23 cellular contexts compared by ENCODE assay signal in the genomic region with DNA sequence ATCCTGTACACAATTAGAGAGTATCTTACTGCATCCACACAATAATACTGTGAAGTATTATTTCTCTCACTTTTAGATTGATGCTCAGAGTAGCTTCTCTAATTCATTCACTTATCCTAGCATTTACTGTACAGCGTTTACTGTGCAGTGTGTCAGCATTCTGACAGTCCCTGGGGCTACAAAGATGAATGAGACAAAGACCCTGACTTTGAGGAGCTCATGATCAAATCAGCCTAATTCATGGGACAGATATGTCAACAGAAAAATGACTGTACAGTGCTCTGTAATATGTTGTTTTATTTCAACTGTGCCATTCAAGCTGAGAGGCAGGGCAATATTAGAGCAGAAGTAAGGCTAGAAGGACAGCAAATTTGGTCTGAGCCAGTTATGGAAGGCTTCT.
"Had no signal": no experiment of that assay in that cellular context is flagged by ENCODE, and none has a peak within 500 bp of the region (broad histone marks: within the 10 kb centered on the region; RNA-seq: fewer than 3 reads in every experiment).

No MANE protein-coding gene starts in this region.

- H3K4me3 ChIP-seq: colonic mucosa, coronary artery, dorsolateral prefrontal cortex, esophagus muscularis mucosa, esophagus squamous epithelium, gastrocnemius medialis, gastroesophageal sphincter, heart left ventricle, heart right ventricle had no signal

- H3K27ac ChIP-seq: colonic mucosa, coronary artery, dorsolateral prefrontal cortex, epithelial cell of prostate, esophagus muscularis mucosa, esophagus squamous epithelium, foreskin keratinocyte, gastrocnemius medialis, gastroesophageal sphincter, heart left ventricle, heart right ventricle had no signal

- H3K4me1 ChIP-seq: colonic mucosa, esophagus muscularis mucosa, esophagus squamous epithelium, foreskin keratinocyte, gastrocnemius medialis, gastroesophageal sphincter, heart left ventricle, heart right ventricle had no signal

- H3K27me3 ChIP-seq: colonic mucosa, foreskin keratinocyte, gastrocnemius medialis had no signal

- DNase-seq: colonic mucosa; cortex of kidney; dermis blood vessel endothelial cell; dorsolateral prefrontal cortex; effector CD4-positive, alpha-beta T cell; effector CD8-positive, alpha-beta T cell; effector memory CD4-positive, alpha-beta T cell; effector memory CD8-positive, alpha-beta T cell; endodermal cell; erythroblast; esophagus squamous epithelium; foreskin fibroblast; foreskin keratinocyte; foreskin melanocyte; gastrocnemius medialis; glutamatergic neuron; head of caudate nucleus; heart left ventricle; heart right ventricle had no signal

- H3K9me3 ChIP-seq: colonic mucosa, esophagus muscularis mucosa, esophagus squamous epithelium, gastrocnemius medialis, gastroesophageal sphincter, heart left ventricle, heart right ventricle had no signal

- H3K36me3 ChIP-seq: colonic mucosa, esophagus muscularis mucosa, esophagus squamous epithelium, gastrocnemius medialis, gastroesophageal sphincter, heart left ventricle, heart right ventricle had no signal
